In genomic region chr11:65129649-65130441, GRCh38 we compare ENCODE assay signal across 1 cellular context.
TF ChIP-seq lines count a peak whose summit lies in the region.

No MANE protein-coding gene starts in this region.

TF ChIP-seq in HCT116, 20 proteins besides CTCF, POLR2A, EP300 and RAD21:
- TF ChIP-seq ZFX (IDR thresholded peaks at IDR 0.05), result no peak
- no peak for TF ChIP-seq EZH2 (IDR thresholded peaks at IDR 0.05)
- TF ChIP-seq POLR2AphosphoS5 (IDR thresholded peaks at IDR 0.05; ENCODE audit: low read depth, low read length), result 0 out of 2 replicates have a peak, but pooled peaks have one; percentile 14
- TF ChIP-seq SP1 (IDR thresholded peaks at IDR 0.05; ENCODE audit: low read depth), result no peak
- no peak for TF ChIP-seq FOSL1 (IDR thresholded peaks at IDR 0.05; ENCODE audit: low read depth)
- no peak for TF ChIP-seq TCF7L2 (IDR thresholded peaks at IDR 0.05; ENCODE audit: borderline replicate concordance, extremely low read depth, insufficient read depth, insufficient read length)
- no peak for TF ChIP-seq ATF3 (IDR thresholded peaks at IDR 0.05)
TF ChIP-seq in HCT116: peak in this region for 1.
